Comparison of ENCODE assay signal across 17 cellular contexts in the genomic region with DNA sequence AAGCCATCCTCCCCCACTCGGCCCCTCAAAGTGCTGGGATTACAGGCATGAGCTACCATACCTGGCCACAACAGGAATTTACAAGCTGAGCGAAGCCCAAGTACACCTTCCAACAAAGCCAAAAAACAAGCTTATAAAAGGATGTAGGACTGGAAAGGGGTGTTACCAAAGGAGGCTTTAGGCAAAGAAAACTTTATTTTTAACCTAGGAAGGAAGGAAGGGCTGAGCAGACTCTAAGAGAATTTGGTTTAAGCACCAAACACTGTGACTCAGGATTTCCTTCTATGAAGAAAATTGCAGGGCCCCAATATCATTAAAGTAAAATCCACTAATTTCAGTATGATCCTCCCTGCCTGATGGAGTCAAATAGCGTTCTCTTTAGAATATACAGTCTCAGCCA. TPM values are rescaled to one million over a fixed set of nuclear protein-coding genes. Genes with fewer than 3 reads are reported as not detected.
DNase-seq lines count a peak whose midpoint lies in the region; ATAC-seq and TF ChIP-seq lines count a peak whose summit lies in the region.
"Had no signal": no experiment of that assay in that cellular context is flagged by ENCODE, and none has a peak within 500 bp of the region (broad histone marks: within the 10 kb centered on the region; RNA-seq: fewer than 3 reads in every experiment).

No MANE protein-coding gene starts in this region.

- H3K9me3 ChIP-seq in CD4-positive, alpha-beta memory T cell (ENCODE audit: control insufficient read depth in 1 of 2, low read length in 2 of 2), result no peaks in the 10 kb centered on the region
- no peaks in the 10 kb centered on the region for H3K9me3 ChIP-seq in trophoblast cell (ENCODE audit: insufficient read depth, low read depth, low read length)
- no peaks in the 10 kb centered on the region for H3K9me3 ChIP-seq in left lung

- H3K23ac ChIP-seq in trophoblast cell (ENCODE audit: low read length), result no peak overlapping the region

- peaks cover 8% of the 10 kb centered on the region for H3K79me2 ChIP-seq in trophoblast cell (ENCODE audit: control insufficient read depth, insufficient read depth, low read length, poor library complexity)

- peaks cover 55% of the 10 kb centered on the region for H3K4me1 ChIP-seq in CD4-positive, alpha-beta memory T cell (ENCODE audit: insufficient read depth, low read length)
- peaks cover 3 to 4% of the 10 kb centered on the region in 2 experiments for H3K4me1 ChIP-seq in trophoblast cell (ENCODE audit: control insufficient read depth in 1 of 2, insufficient read depth in 2 of 2, low read length in 2 of 2)
- peaks cover 0 to 48% of the 10 kb centered on the region in 2 donors for H3K4me1 ChIP-seq in left lung

- H3K27me3 ChIP-seq in CD4-positive, alpha-beta memory T cell (ENCODE audit: insufficient read depth, low read length), result no peaks in the 10 kb centered on the region
- H3K27me3 ChIP-seq in trophoblast cell (ENCODE audit: insufficient read depth, low read length) (no peaks in the 10 kb centered on the region), left lung (no peaks in the 10 kb centered on the region)

- peaks cover 28 to 65% (median 44%) of the 10 kb centered on the region in 4 donors for H3K4me1 Mint-ChIP-seq in CD4-positive, alpha-beta memory T cell
- peaks cover 23% of the 10 kb centered on the region for H3K4me1 Mint-ChIP-seq in endothelial cell (ENCODE audit: unreplicated experiment)

- H3K18ac ChIP-seq in trophoblast cell (ENCODE audit: low read length), result no peak overlapping the region

- H2BK5ac ChIP-seq in trophoblast cell (ENCODE audit: low read depth, low read length, poor library complexity), result no peak overlapping the region

- DNase-seq in CD4-positive, alpha-beta memory T cell, result no peak
- DNase-seq in Kasumi-1 (lab: John Stamatoyannopoulos, UW) (peak; percentile 50 to 58), endothelial cell (ENCODE audit: low spot score) (no peak), trophoblast cell (no peak), NK-92 (lab: John Stamatoyannopoulos, UW; ENCODE audit: unreplicated experiment) (no peak), left lung (no peak), HEK293T (ENCODE audit: extremely low spot score) (no peak)
- DNase-seq: activated CD8-positive, alpha-beta memory T cell treated with anti-CD3 and anti-CD28 coated beads, Interleukin-2, amount 50 U/mL, for 4 hours; activated gamma-delta T cell; cortex of kidney; NCI-H1436; NCI-H2171; PC-9; stimulated activated CD4-positive, alpha-beta T cell treated with anti-CD3 and anti-CD28 coated beads, Interleukin-4, amount 100 ng/mL, for 1 hour; T-helper 9 cell had no signal

- H4K91ac ChIP-seq in trophoblast cell (ENCODE audit: low read depth, low read length), result no peak overlapping the region

- H3K36me3 Mint-ChIP-seq in CD4-positive, alpha-beta memory T cell, result peaks cover under 1 to 4% of the 10 kb centered on the region in 2 donors
- H3K36me3 Mint-ChIP-seq in endothelial cell (ENCODE audit: low read depth, unreplicated experiment), result peaks cover 4% of the 10 kb centered on the region

- no peak overlapping the region for H4K8ac ChIP-seq in trophoblast cell (ENCODE audit: low read depth, low read length)

- intact Hi-C loops in CD4-positive, alpha-beta memory T cell (cut with micrococcal nuclease), result loop anchor here (5.0 kb wide), 1 partner anchor 46 kb away; no protein-coding TSS in a partner anchor
- intact Hi-C loops in left lung (cut with DNase I), result no loop called here

- H3K14ac ChIP-seq in trophoblast cell (ENCODE audit: low read length), result no peak overlapping the region

- H3K9me3 Mint-ChIP-seq in CD4-positive, alpha-beta memory T cell, result no peaks in the 10 kb centered on the region
- no peaks in the 10 kb centered on the region for H3K9me3 Mint-ChIP-seq in endothelial cell (ENCODE audit: unreplicated experiment)

- peak overlapping the region; percentile 51 to 82 (median 64) for H3K27ac Mint-ChIP-seq in CD4-positive, alpha-beta memory T cell
- peak overlapping the region; percentile 48 for H3K27ac Mint-ChIP-seq in endothelial cell (ENCODE audit: unreplicated experiment)
- H3K27ac Mint-ChIP-seq: B cell had no signal

- no peak overlapping the region for H2AK5ac ChIP-seq in trophoblast cell (ENCODE audit: low read length)

- no peak for ATAC-seq in left lung
- ATAC-seq: left lobe of liver had no signal

- H2BK120ac ChIP-seq in trophoblast cell (ENCODE audit: insufficient read depth, low read length, poor library complexity), result no peak overlapping the region

- H3K79me1 ChIP-seq in trophoblast cell (ENCODE audit: low read length), result no peaks in the 10 kb centered on the region

- no peak overlapping the region for H3K4me2 ChIP-seq in trophoblast cell (ENCODE audit: low read length)
- H3K4me2 ChIP-seq: PC-9 had no signal

- CTCF ChIA-PET in CD4-positive, alpha-beta memory T cell (lab: Charles Lee; ENCODE audit: partially characterized antibody), result interaction anchor here (1.5 to 1.6 kb wide), 2 partner anchors 8 to 22 kb away, joined by 3 to 4 read pairs; no protein-coding TSS in a partner anchor
- CTCF ChIA-PET in HEK293T (lab: Yijun Ruan, JAX), result no interaction called here

- H2AFZ ChIP-seq in trophoblast cell (ENCODE audit: insufficient read depth, low read length, poor library complexity), result no peak overlapping the region
- H2AFZ ChIP-seq: PC-9 had no signal

- H3K9ac ChIP-seq in trophoblast cell (ENCODE audit: low read length), result no peak overlapping the region

- H3K4me3 Mint-ChIP-seq in CD4-positive, alpha-beta memory T cell, result peak overlapping the region in 2 of 8 donors; percentile 15 to 20
- no peak overlapping the region for H3K4me3 Mint-ChIP-seq in endothelial cell (ENCODE audit: unreplicated experiment)
- H3K4me3 Mint-ChIP-seq: B cell had no signal

- no CpG with 5 or more reads among the region's 3 CpGs for WGBS in trophoblast cell (ENCODE audit: extremely low coverage, insufficient coverage, insufficient read length)

- POLR2A ChIA-PET in CD4-positive, alpha-beta memory T cell (lab: Charles Lee; ENCODE audit: partially characterized antibody), result no interaction called here
- POLR2A ChIA-PET in HEK293T (lab: Yijun Ruan, JAX), result interaction anchor here (1.5 kb wide), 1 partner anchor 12 kb away, joined by 5 read pairs; the partner anchor contains the start of gene DENND5A

- TF ChIP-seq CTCF in endothelial cell (IDR thresholded peaks at IDR 0.05; ENCODE audit: unreplicated experiment) (no peak), left lung (IDR thresholded peaks at IDR 0.05) (no peak)

- no peak overlapping the region for H3K27ac ChIP-seq in CD4-positive, alpha-beta memory T cell (ENCODE audit: low read depth, low read length)
- H3K27ac ChIP-seq in trophoblast cell (ENCODE audit: low read depth, low read length) (no peak overlapping the region), left lung (no peak overlapping the region)
- H3K27ac ChIP-seq: PC-9 had no signal

- H3K36me3 ChIP-seq in CD4-positive, alpha-beta memory T cell (ENCODE audit: insufficient read depth, low read length), result no peaks in the 10 kb centered on the region
- H3K36me3 ChIP-seq in trophoblast cell (ENCODE audit: control insufficient read depth in 1 of 2, insufficient read depth in 2 of 2, low read length in 2 of 2) (peaks cover 4% of the 10 kb centered on the region in 2 experiments), left lung (peaks cover 0 to 15% of the 10 kb centered on the region in 2 donors)

- no peak overlapping the region for H4K12ac ChIP-seq in trophoblast cell (ENCODE audit: low read depth, low read length)

- no peak overlapping the region for H3K4me3 ChIP-seq in CD4-positive, alpha-beta memory T cell (ENCODE audit: low read length in 2 of 2)
- H3K4me3 ChIP-seq in trophoblast cell (ENCODE audit: low read depth, low read length), result no peak overlapping the region
- no peak overlapping the region for H3K4me3 ChIP-seq in left lung
- H3K4me3 ChIP-seq: PC-9 had no signal

- H2BK12ac ChIP-seq in trophoblast cell (ENCODE audit: low read length), result no peak overlapping the region

- H3K4ac ChIP-seq in trophoblast cell (ENCODE audit: low read depth, low read length), result peak overlapping the region; percentile 40

- no peaks in the 10 kb centered on the region for H3K27me3 Mint-ChIP-seq in CD4-positive, alpha-beta memory T cell
- peaks cover 1% of the 10 kb centered on the region for H3K27me3 Mint-ChIP-seq in endothelial cell (ENCODE audit: unreplicated experiment)
- H3K27me3 Mint-ChIP-seq: B cell had no signal

TF ChIP-seq in HEK293T, 16 proteins besides CTCF, POLR2A, EP300 and RAD21:
- no peak for TF ChIP-seq FOXA1 (IDR thresholded peaks at IDR 0.05)
- TF ChIP-seq ARNT (IDR thresholded peaks at IDR 0.05), result no peak
- no peak for TF ChIP-seq BHLHE40 (IDR thresholded peaks at IDR 0.05; ENCODE audit: borderline replicate concordance)
- TF ChIP-seq L3MBTL2 (conservative IDR thresholded peaks at IDR 0.05), result no peak
- TF ChIP-seq PKNOX1 (IDR thresholded peaks at IDR 0.05), result no peak
- TF ChIP-seq ZNF384 (IDR thresholded peaks at IDR 0.05), result no peak
- no peak for TF ChIP-seq NFRKB (IDR thresholded peaks at IDR 0.05)
- no peak for TF ChIP-seq SUZ12 (IDR thresholded peaks at IDR 0.05)
- no peak for TF ChIP-seq HDGF (IDR thresholded peaks at IDR 0.05; ENCODE audit: borderline replicate concordance)
- TF ChIP-seq CTBP1 (IDR thresholded peaks at IDR 0.05; ENCODE audit: borderline replicate concordance), result no peak
TF ChIP-seq in HEK293T: peak in this region for 0.

RNA-seq across cellular contexts. Expression of gene DENND5A, which starts 12.1 kb away (rescaled TPM):
- total RNA-seq in CD4-positive, alpha-beta memory T cell, result 10 to 100 TPM; 58.6 to 61.9 TPM
- 10 to 100 TPM; 14.5 to 39.6 TPM for polyA plus RNA-seq in CD4-positive, alpha-beta memory T cell
- 59.5 TPM for total RNA-seq in endothelial cell (ENCODE audit: unreplicated experiment)
- 57.3 and 58.2 TPM in 2 replicates for polyA plus RNA-seq in trophoblast cell (2013)
- 10 to 100 TPM; 65.7 to 99.8 TPM for total RNA-seq in left lung

Comparison
In these comparisons a context has a peak if more than half of its experiments do, and no peak if none do; other contexts are left out.
1. DNase-seq: peak in Kasumi-1 (2 of 2); none in CD4-positive, alpha-beta memory T cell (0 of 5), endothelial cell (single experiment), trophoblast cell (0 of 2), NK-92 (single experiment), left lung (0 of 2) and HEK293T (single experiment).